Comparison of ENCODE assay signal across 8 cellular contexts in genomic region chr6:105077592-105078463, GRCh38.
DNase-seq lines count a peak whose midpoint lies in the region; ATAC-seq and TF ChIP-seq lines count a peak whose summit lies in the region.

No MANE protein-coding gene starts in this region.

- peaks cover 2 to 3% of the 10 kb centered on the region in 2 donors for H3K4me1 ChIP-seq in neuronal stem cell (ENCODE audit: control insufficient read depth in 2 of 2, insufficient read depth in 1 of 2, low read depth in 1 of 2, low read length in 2 of 2)

- H4K8ac ChIP-seq in neuronal stem cell (ENCODE audit: low read depth, low read length): no peak overlapping the region

- ATAC-seq in GM19351 (IDR thresholded peaks at IDR 0.05; ENCODE audit: unreplicated experiment) (peak; percentile 56), sciatic nerve (no peak), GM19035 (IDR thresholded peaks at IDR 0.05; ENCODE audit: unreplicated experiment) (no peak)

- no peak overlapping the region for H3K4ac ChIP-seq in neuronal stem cell (ENCODE audit: low read length)

- no peak overlapping the region for H3K14ac ChIP-seq in neuronal stem cell (ENCODE audit: low read length)

- H3K18ac ChIP-seq in neuronal stem cell (ENCODE audit: low read length): no peak overlapping the region

- peaks cover 0 to 1% of the 10 kb centered on the region in 2 donors for H3K9me3 ChIP-seq in neuronal stem cell (replicated peaks in 1 of 2; ENCODE audit: control insufficient read depth in 2 of 2, insufficient read depth in 1 of 2, low read depth in 1 of 2, low read length in 2 of 2)

- peak; percentile 53 for TF ChIP-seq CTCF in choroid plexus epithelial cell (conservative IDR thresholded peaks at IDR 0.05; ENCODE audit: low read depth, low read length)

- peaks cover 4% of the 10 kb centered on the region for H3K79me1 ChIP-seq in neuronal stem cell (ENCODE audit: low read depth, low read length)

- H3K4me2 ChIP-seq in neuronal stem cell (ENCODE audit: insufficient read depth, low read length, poor library complexity, severe bottlenecking): no peak overlapping the region

- no peak overlapping the region for H2BK15ac ChIP-seq in neuronal stem cell (ENCODE audit: low read length)

- H2BK5ac ChIP-seq in neuronal stem cell (ENCODE audit: low read length): no peak overlapping the region

- intact Hi-C loops in sciatic nerve (cut with DNase I): no loop called here

- WGBS in neuronal stem cell (ENCODE audit: extremely low coverage in 2 of 2, insufficient read length in 2 of 2, insufficient replicate concordance in 1 of 2), 2 donors: no CpG with 5 or more reads among the region's 1 CpG

- H4K91ac ChIP-seq in neuronal stem cell (ENCODE audit: low read depth, low read length, poor library complexity): no peak overlapping the region

- H2BK12ac ChIP-seq in neuronal stem cell (ENCODE audit: low read length): no peak overlapping the region

- no peak overlapping the region for H3K27ac ChIP-seq in neuronal stem cell (replicated peaks; ENCODE audit: low read length)

- no peak overlapping the region for H2AFZ ChIP-seq in neuronal stem cell (ENCODE audit: low read length)

- H2BK120ac ChIP-seq in neuronal stem cell (ENCODE audit: low read depth, low read length): no peak overlapping the region

- peaks cover 12 to 46% of the 10 kb centered on the region in 2 donors for H3K36me3 ChIP-seq in neuronal stem cell (replicated peaks in 1 of 2; ENCODE audit: control insufficient read depth in 2 of 2, insufficient read depth in 2 of 2, low read length in 2 of 2)

- H3K4me3 ChIP-seq in choroid plexus epithelial cell (ENCODE audit: low read depth, low read length) (no peak overlapping the region), neuronal stem cell (ENCODE audit: low read length in 2 of 2) (no peak overlapping the region)

- no peak overlapping the region for H3K23ac ChIP-seq in neuronal stem cell (ENCODE audit: low read depth, low read length, poor library complexity)

- no peak overlapping the region for H2AK5ac ChIP-seq in neuronal stem cell (ENCODE audit: low read depth, low read length)

- DNase-seq in AG20443 (ENCODE audit: low spot score): peak; percentile 47
- DNase-seq in NCI-H446 treated with DMSO at 0.1 percent for 48 hours (lab: John Stamatoyannopoulos, UW): peak; percentile 71
- peak; percentile 74 for DNase-seq in choroid plexus epithelial cell (ENCODE audit: low read depth)
- DNase-seq in neuronal stem cell (ENCODE audit: low spot score): peak; percentile 39
- no peak for DNase-seq in sciatic nerve (ENCODE audit: low spot score)
- no peak for DNase-seq in activated CD4-positive, alpha-beta T cell treated with anti-CD3 and anti-CD28 coated beads, Interleukin-2, amount 50 U/mL, for 4 hours

- peaks cover 0 to 2% (median 0%) of the 10 kb centered on the region in 3 experiments for H3K27me3 ChIP-seq in neuronal stem cell (ENCODE audit: control insufficient read depth in 3 of 3, insufficient read depth in 3 of 3, low read depth in 1 of 3, low read length in 3 of 3)

- H3K9ac ChIP-seq in neuronal stem cell (ENCODE audit: low read depth, low read length, poor library complexity): no peak overlapping the region

Comparison
In these comparisons a context has a peak if more than half of its experiments do, and no peak if none do; other contexts are left out.
1. DNase-seq: peak in AG20443 (single experiment), NCI-H446 treated with DMSO at 0.1 percent for 48 hours (single experiment), choroid plexus epithelial cell (single experiment) and neuronal stem cell (single experiment); none in sciatic nerve (single experiment) and activated CD4-positive, alpha-beta T cell treated with anti-CD3 and anti-CD28 coated beads, Interleukin-2, amount 50 U/mL, for 4 hours (0 of 2).